1 cellular context compared by ENCODE assay signal in genomic region chr3:3641877-3642276, GRCh38.
TF ChIP-seq lines count a peak whose summit lies in the region.

No MANE protein-coding gene starts in this region.

TF ChIP-seq in GM12878, 131 proteins besides CTCF, POLR2A, EP300 and RAD21:
- TF ChIP-seq, protein P1, sequence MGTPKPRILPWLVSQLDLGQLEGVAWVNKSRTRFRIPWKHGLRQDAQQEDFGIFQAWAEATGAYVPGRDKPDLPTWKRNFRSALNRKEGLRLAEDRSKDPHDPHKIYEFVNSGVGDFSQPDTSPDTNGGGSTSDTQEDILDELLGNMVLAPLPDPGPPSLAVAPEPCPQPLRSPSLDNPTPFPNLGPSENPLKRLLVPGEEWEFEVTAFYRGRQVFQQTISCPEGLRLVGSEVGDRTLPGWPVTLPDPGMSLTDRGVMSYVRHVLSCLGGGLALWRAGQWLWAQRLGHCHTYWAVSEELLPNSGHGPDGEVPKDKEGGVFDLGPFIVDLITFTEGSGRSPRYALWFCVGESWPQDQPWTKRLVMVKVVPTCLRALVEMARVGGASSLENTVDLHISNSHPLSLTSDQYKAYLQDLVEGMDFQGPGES (IDR thresholded peaks at IDR 0.05) = no peak
- TF ChIP-seq IRF4 (IDR thresholded peaks at IDR 0.05; ENCODE audit: low read depth, low read length) (no peak), KLF5 (IDR thresholded peaks at IDR 0.05; ENCODE audit: partially characterized antibody) (no peak), PAX8 (IDR thresholded peaks at IDR 0.05) (no peak), EED (IDR thresholded peaks at IDR 0.05; ENCODE audit: low read depth) (no peak), ZBTB33 (IDR thresholded peaks at IDR 0.05) (no peak), ZBED1 (IDR thresholded peaks at IDR 0.05; ENCODE audit: borderline replicate concordance) (no peak), JUND (IDR thresholded peaks at IDR 0.05; ENCODE audit: low read depth, low read length) (no peak), BRCA1 (IDR thresholded peaks at IDR 0.05; ENCODE audit: low read depth, low read length) (no peak), CHD4 (IDR thresholded peaks at IDR 0.05) (no peak), NR2C2 (IDR thresholded peaks at IDR 0.05; ENCODE audit: borderline replicate concordance, control insufficient read depth, insufficient read length, low read depth) (no peak), NKRF (conservative IDR thresholded peaks at IDR 0.05) (no peak), SUPT20H (IDR thresholded peaks at IDR 0.05; ENCODE audit: borderline replicate concordance, control insufficient read depth, low read depth, low read length) (no peak), SMARCA5 (IDR thresholded peaks at IDR 0.05) (no peak), MLLT1 (IDR thresholded peaks at IDR 0.05) (no peak), ASH2L (IDR thresholded peaks at IDR 0.05; ENCODE audit: borderline replicate concordance, low read depth) (no peak), RBBP5 (conservative IDR thresholded peaks at IDR 0.05) (no peak)
- TF ChIP-seq, protein P2, sequence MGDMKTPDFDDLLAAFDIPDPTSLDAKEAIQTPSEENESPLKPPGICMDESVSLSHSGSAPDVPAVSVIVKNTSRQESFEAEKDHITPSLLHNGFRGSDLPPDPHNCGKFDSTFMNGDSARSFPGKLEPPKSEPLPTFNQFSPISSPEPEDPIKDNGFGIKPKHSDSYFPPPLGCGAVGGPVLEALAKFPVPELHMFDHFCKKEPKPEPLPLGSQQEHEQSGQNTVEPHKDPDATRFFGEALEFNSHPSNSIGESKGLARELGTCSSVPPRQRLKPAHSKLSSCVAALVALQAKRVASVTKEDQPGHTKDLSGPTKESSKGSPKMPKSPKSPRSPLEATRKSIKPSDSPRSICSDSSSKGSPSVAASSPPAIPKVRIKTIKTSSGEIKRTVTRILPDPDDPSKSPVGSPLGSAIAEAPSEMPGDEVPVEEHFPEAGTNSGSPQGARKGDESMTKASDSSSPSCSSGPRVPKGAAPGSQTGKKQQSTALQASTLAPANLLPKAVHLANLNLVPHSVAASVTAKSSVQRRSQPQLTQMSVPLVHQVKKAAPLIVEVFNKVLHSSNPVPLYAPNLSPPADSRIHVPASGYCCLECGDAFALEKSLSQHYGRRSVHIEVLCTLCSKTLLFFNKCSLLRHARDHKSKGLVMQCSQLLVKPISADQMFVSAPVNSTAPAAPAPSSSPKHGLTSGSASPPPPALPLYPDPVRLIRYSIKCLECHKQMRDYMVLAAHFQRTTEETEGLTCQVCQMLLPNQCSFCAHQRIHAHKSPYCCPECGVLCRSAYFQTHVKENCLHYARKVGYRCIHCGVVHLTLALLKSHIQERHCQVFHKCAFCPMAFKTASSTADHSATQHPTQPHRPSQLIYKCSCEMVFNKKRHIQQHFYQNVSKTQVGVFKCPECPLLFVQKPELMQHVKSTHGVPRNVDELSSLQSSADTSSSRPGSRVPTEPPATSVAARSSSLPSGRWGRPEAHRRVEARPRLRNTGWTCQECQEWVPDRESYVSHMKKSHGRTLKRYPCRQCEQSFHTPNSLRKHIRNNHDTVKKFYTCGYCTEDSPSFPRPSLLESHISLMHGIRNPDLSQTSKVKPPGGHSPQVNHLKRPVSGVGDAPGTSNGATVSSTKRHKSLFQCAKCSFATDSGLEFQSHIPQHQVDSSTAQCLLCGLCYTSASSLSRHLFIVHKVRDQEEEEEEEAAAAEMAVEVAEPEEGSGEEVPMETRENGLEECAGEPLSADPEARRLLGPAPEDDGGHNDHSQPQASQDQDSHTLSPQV (IDR thresholded peaks at IDR 0.05) = no peak
